8 cellular contexts compared by ENCODE assay signal in genomic region chr18:48974304-48975220, GRCh38. TPM values are rescaled to one million over a fixed set of nuclear protein-coding genes. Genes with fewer than 3 reads are reported as not detected.
DNase-seq lines count a peak whose midpoint lies in the region; ATAC-seq and TF ChIP-seq lines count a peak whose summit lies in the region.

No MANE protein-coding gene starts in this region.

- H4K20me1 ChIP-seq in fibroblast of lung (ENCODE audit: control insufficient read depth, extremely low read depth, insufficient read depth, low read length): no peaks in the 10 kb centered on the region
- H4K20me1 ChIP-seq in osteoblast (ENCODE audit: insufficient read depth, low read length): no peaks in the 10 kb centered on the region

- ATAC-seq in Panc1: no peak
- no peak for ATAC-seq in GM21737 (IDR thresholded peaks at IDR 0.05; ENCODE audit: unreplicated experiment)
- ATAC-seq in HG02763 (IDR thresholded peaks at IDR 0.05; ENCODE audit: unreplicated experiment): no peak
- no peak for ATAC-seq in GM19324 (IDR thresholded peaks at IDR 0.05; ENCODE audit: low FRiP score, unreplicated experiment)

- H3K4me2 ChIP-seq in fibroblast of lung (ENCODE audit: extremely low read depth, insufficient read depth, low read length) (peak overlapping the region; percentile 15), osteoblast (ENCODE audit: insufficient read depth, low read length) (peak overlapping the region; percentile 87)

- in situ Hi-C loops in Panc1 (cut with HindIII; ENCODE audit: low pct_unique_long_range_greater_than_20kb, low sequenced_read_pairs): no loop called here

- peak overlapping the region; percentile 77 to 89 (median 84) for H3K4me3 Mint-ChIP-seq in CD8-positive, alpha-beta memory T cell

- TF ChIP-seq CTCF in Panc1 (IDR thresholded peaks at IDR 0.05): no peak; the same call in 1 of the 2 replicates
- TF ChIP-seq CTCF in fibroblast of lung (conservative IDR thresholded peaks at IDR 0.05 in 1 of 2, IDR thresholded peaks at IDR 0.05 in 1 of 2; ENCODE audit: low read depth in 1 of 2, low read length in 2 of 2): peak in 1 of 2 donors; percentile 1
- TF ChIP-seq CTCF in osteoblast (IDR thresholded peaks at IDR 0.05; ENCODE audit: extremely low read depth, low read depth, low read length): no peak

- H3K36me3 ChIP-seq in CD8-positive, alpha-beta memory T cell (ENCODE audit: insufficient read depth, low read length): no peaks in the 10 kb centered on the region
- H3K36me3 ChIP-seq in Panc1 (ENCODE audit: control insufficient read depth, insufficient read depth, low read length) (no peaks in the 10 kb centered on the region), fibroblast of lung (ENCODE audit: control insufficient read depth, insufficient read depth, low read length) (no peaks in the 10 kb centered on the region), osteoblast (ENCODE audit: insufficient read depth, low read length) (no peaks in the 10 kb centered on the region)

- peaks cover 9 to 12% (median 12%) of the 10 kb centered on the region in 3 donors for H3K4me1 Mint-ChIP-seq in CD8-positive, alpha-beta memory T cell

- peak overlapping the region; percentile 74 for H3K9ac ChIP-seq in fibroblast of lung (ENCODE audit: insufficient read depth, low read length)

- peaks cover 15 to 17% of the 10 kb centered on the region in 2 donors for H3K27me3 Mint-ChIP-seq in CD8-positive, alpha-beta memory T cell

- DNase-seq in CD8-positive, alpha-beta memory T cell: no peak
- DNase-seq in Panc1 (ENCODE audit: low read depth, low spot score) (no peak), fibroblast of lung (ENCODE audit: low read depth in 2 of 2) (no peak), osteoblast (ENCODE audit: insufficient read length, low spot score, missing footprints) (no peak)
- no peak for DNase-seq in stimulated activated CD4-positive, alpha-beta T cell treated with anti-CD3 and anti-CD28 coated beads, Interleukin-2, amount 100 ng/mL, for 48 hours

- no peak overlapping the region for H3K27ac ChIP-seq in CD8-positive, alpha-beta memory T cell (ENCODE audit: low read depth, low read length)
- H3K27ac ChIP-seq in Panc1 (ENCODE audit: low read length): peak overlapping the region; percentile 61
- H3K27ac ChIP-seq in fibroblast of lung (ENCODE audit: insufficient read depth, low read length): peak overlapping the region; percentile 37
- peak overlapping the region; percentile 60 for H3K27ac ChIP-seq in osteoblast (ENCODE audit: low read depth, low read length)

- peak overlapping the region in 6 of 8 donors; percentile 48 to 79 (median 70) for H3K27ac Mint-ChIP-seq in CD8-positive, alpha-beta memory T cell

- H3K36me3 Mint-ChIP-seq in CD8-positive, alpha-beta memory T cell: no peaks in the 10 kb centered on the region

- no peaks in the 10 kb centered on the region for H3K27me3 ChIP-seq in CD8-positive, alpha-beta memory T cell (ENCODE audit: insufficient read depth, low read length, poor library complexity, severe bottlenecking)
- H3K27me3 ChIP-seq in Panc1 (ENCODE audit: control insufficient read depth, insufficient read depth, low read length) (no peaks in the 10 kb centered on the region), fibroblast of lung (ENCODE audit: control insufficient read depth, insufficient read depth, low read length) (no peaks in the 10 kb centered on the region), osteoblast (ENCODE audit: insufficient read depth, low read length) (no peaks in the 10 kb centered on the region)

- no peak overlapping the region for H3K4me3 ChIP-seq in CD8-positive, alpha-beta memory T cell (ENCODE audit: low read length)
- H3K4me3 ChIP-seq in Panc1 (ENCODE audit: low read depth in 2 of 2, low read length in 2 of 2) (peak overlapping the region; percentile 50 to 55), fibroblast of lung (replicated peaks in 1 of 4; ENCODE audit: control extremely low read depth in 1 of 4, insufficient read depth in 1 of 4, low read depth in 3 of 4, low read length in 4 of 4) (peak overlapping the region; percentile 44 to 67 (median 46)), osteoblast (ENCODE audit: insufficient read depth, low read length) (peak overlapping the region; percentile 78)

- CTCF ChIA-PET in CD8-positive, alpha-beta memory T cell (lab: Charles Lee): no interaction called here
- CTCF ChIA-PET in Panc1 (lab: Charles Lee): interaction anchor here (0.5 kb wide), 1 partner anchor 441 kb away, joined by 4 read pairs; no protein-coding TSS in a partner anchor

- no TSS peak for BruUV-seq in Panc1 (replicated peaks; lab: Mats Ljungman, UMichigan)

- no peaks in the 10 kb centered on the region for H3K79me2 ChIP-seq in fibroblast of lung (ENCODE audit: control insufficient read depth, insufficient read depth, low read length)
- H3K79me2 ChIP-seq in osteoblast (ENCODE audit: insufficient read depth, low read length): no peaks in the 10 kb centered on the region

- no peaks in the 10 kb centered on the region for H3K9me3 ChIP-seq in CD8-positive, alpha-beta memory T cell (ENCODE audit: low read length)
- H3K9me3 ChIP-seq in Panc1 (ENCODE audit: control insufficient read depth, insufficient read depth, low read depth, low read length) (no peaks in the 10 kb centered on the region), fibroblast of lung (ENCODE audit: control insufficient read depth, insufficient read depth, low read depth, low read length) (no peaks in the 10 kb centered on the region), osteoblast (ENCODE audit: low read depth, low read length) (no peaks in the 10 kb centered on the region)

- peaks cover 9% of the 10 kb centered on the region for H3K4me1 ChIP-seq in CD8-positive, alpha-beta memory T cell (ENCODE audit: insufficient read depth, low read length)
- no peaks in the 10 kb centered on the region; the same call in none of the 2 replicates for H3K4me1 ChIP-seq in Panc1 (ENCODE audit: control insufficient read depth, insufficient read depth, low read length)
- H3K4me1 ChIP-seq in fibroblast of lung (ENCODE audit: control insufficient read depth, extremely low read depth, insufficient read depth, low read length): peaks cover 4% of the 10 kb centered on the region
- peaks cover 14% of the 10 kb centered on the region for H3K4me1 ChIP-seq in osteoblast (ENCODE audit: insufficient read depth, low read length)

- no peaks in the 10 kb centered on the region for H3K9me3 Mint-ChIP-seq in CD8-positive, alpha-beta memory T cell

- intact Hi-C loops in Panc1 (cut with micrococcal nuclease; ENCODE audit: unreplicated experiment): no loop called here

- POLR2A ChIA-PET in CD8-positive, alpha-beta memory T cell (lab: Charles Lee): no interaction called here
- POLR2A ChIA-PET in Panc1 (lab: Charles Lee): no interaction called here

- H2AFZ ChIP-seq in fibroblast of lung (ENCODE audit: low read length): no peak overlapping the region
- H2AFZ ChIP-seq in osteoblast (ENCODE audit: low read length): peak overlapping the region; percentile 88

RNA-seq across cellular contexts. Expression of gene SMAD7, which starts 23.8 kb away (rescaled TPM):
- 10 to 100 TPM; 23.3 TPM for total RNA-seq in CD8-positive, alpha-beta memory T cell
- 7.0 TPM for polyA plus RNA-seq in CD8-positive, alpha-beta memory T cell
- total RNA-seq in Panc1 (2021; ENCODE audit: unreplicated experiment) (21.3 TPM), fibroblast of lung (16.3 and 23.1 TPM in 2 replicates), osteoblast (76.0 and 81.6 TPM in 2 replicates)
- polyA plus RNA-seq in Panc1 (2012; ENCODE audit: insufficient read length): 14.5 TPM
- polyA plus RNA-seq in fibroblast of lung: 6.1 and 8.1 TPM in 2 replicates
- polyA plus RNA-seq in fibroblast of lung (2012): 5.0 and 7.1 TPM in 2 replicates
- 14.3 and 26.8 TPM in 2 replicates for polyA minus RNA-seq in fibroblast of lung (ENCODE audit: low replicate concordance)
